Comparison of ENCODE assay signal across 8 cellular contexts in genomic region chr5:149636861-149637246, GRCh38. TPM values are rescaled to one million over a fixed set of nuclear protein-coding genes. Genes with fewer than 3 reads are reported as not detected.
DNase-seq lines count a peak whose midpoint lies in the region; ATAC-seq and TF ChIP-seq lines count a peak whose summit lies in the region.

No MANE protein-coding gene starts in this region.

- H3K9me3 Mint-ChIP-seq in HFFc6 (no peaks in the 10 kb centered on the region), nephron progenitor cell (no peaks in the 10 kb centered on the region)

- H3K4me1 Mint-ChIP-seq in HFFc6 (ENCODE audit: low read depth) (peaks cover 23% of the 10 kb centered on the region), nephron progenitor cell (peaks cover 38% of the 10 kb centered on the region)

- no peak for ATAC-seq in GM19324 (IDR thresholded peaks at IDR 0.05; ENCODE audit: low FRiP score, unreplicated experiment)

- peak; percentile 69 to 87 (median 86) for DNase-seq in NCI-H1417 (lab: John Stamatoyannopoulos, UW)
- DNase-seq in NCI-H1417 treated with DMSO at 0.1 percent for 48 hours (lab: John Stamatoyannopoulos, UW), result no peak
- DNase-seq in HFFc6, result no peak
- peak; percentile 14 for DNase-seq in NCI-H446 treated with DMSO at 0.1 percent for 48 hours (lab: John Stamatoyannopoulos, UW)
- peak in 2 of 3 experiments; percentile 32 to 34 for DNase-seq in activated CD8-positive, alpha-beta memory T cell treated with anti-CD3 and anti-CD28 coated beads for 48 hours (ENCODE audit: low read depth in 2 of 3, low spot score in 2 of 3)
- DNase-seq in fibroblast of the conjunctiva (ENCODE audit: low read depth), result peak; percentile 44
- peak; percentile 44 for DNase-seq in nephron progenitor cell

- H3K36me3 Mint-ChIP-seq in HFFc6 (ENCODE audit: low read depth) (no peaks in the 10 kb centered on the region), nephron progenitor cell (ENCODE audit: low read depth) (no peaks in the 10 kb centered on the region)

- H3K4me3 Mint-ChIP-seq in HFFc6 (no peak overlapping the region), nephron progenitor cell (no peak overlapping the region)

- TF ChIP-seq CTCF in HFFc6 (IDR thresholded peaks at IDR 0.05), result peak; percentile 92
- peak; percentile 77 for TF ChIP-seq CTCF in nephron progenitor cell (IDR thresholded peaks at IDR 0.05)

- H3K27me3 Mint-ChIP-seq in HFFc6 (ENCODE audit: insufficient read depth), result peaks cover 2% of the 10 kb centered on the region
- H3K27me3 Mint-ChIP-seq in nephron progenitor cell (ENCODE audit: low read depth, poor library complexity), result peaks cover 3% of the 10 kb centered on the region

- H3K27ac Mint-ChIP-seq in HFFc6 (no peak overlapping the region), nephron progenitor cell (no peak overlapping the region)

RNA-seq across cellular contexts. Expression of gene ARHGEF37, which starts 55.6 kb away (rescaled TPM):
- total RNA-seq in HFFc6 (2021; fragmentation: NEBNext Ultra II Directional; extraction: Animal tissue kit (Norgen Biotek cat#: 25700)), result under 1 TPM; 0.31 to 0.81 (median 0.38) TPM

Comparison
In these comparisons a context has a peak if more than half of its experiments do, and no peak if none do; other contexts are left out.
1. DNase-seq: peak in NCI-H1417 (3 of 3), NCI-H446 treated with DMSO at 0.1 percent for 48 hours (single experiment), activated CD8-positive, alpha-beta memory T cell treated with anti-CD3 and anti-CD28 coated beads for 48 hours (2 of 3), fibroblast of the conjunctiva (single experiment) and nephron progenitor cell (single experiment); none in NCI-H1417 treated with DMSO at 0.1 percent for 48 hours (single experiment) and HFFc6 (single experiment).